ENCODE assay signal across 1 cellular context in the genomic region with DNA sequence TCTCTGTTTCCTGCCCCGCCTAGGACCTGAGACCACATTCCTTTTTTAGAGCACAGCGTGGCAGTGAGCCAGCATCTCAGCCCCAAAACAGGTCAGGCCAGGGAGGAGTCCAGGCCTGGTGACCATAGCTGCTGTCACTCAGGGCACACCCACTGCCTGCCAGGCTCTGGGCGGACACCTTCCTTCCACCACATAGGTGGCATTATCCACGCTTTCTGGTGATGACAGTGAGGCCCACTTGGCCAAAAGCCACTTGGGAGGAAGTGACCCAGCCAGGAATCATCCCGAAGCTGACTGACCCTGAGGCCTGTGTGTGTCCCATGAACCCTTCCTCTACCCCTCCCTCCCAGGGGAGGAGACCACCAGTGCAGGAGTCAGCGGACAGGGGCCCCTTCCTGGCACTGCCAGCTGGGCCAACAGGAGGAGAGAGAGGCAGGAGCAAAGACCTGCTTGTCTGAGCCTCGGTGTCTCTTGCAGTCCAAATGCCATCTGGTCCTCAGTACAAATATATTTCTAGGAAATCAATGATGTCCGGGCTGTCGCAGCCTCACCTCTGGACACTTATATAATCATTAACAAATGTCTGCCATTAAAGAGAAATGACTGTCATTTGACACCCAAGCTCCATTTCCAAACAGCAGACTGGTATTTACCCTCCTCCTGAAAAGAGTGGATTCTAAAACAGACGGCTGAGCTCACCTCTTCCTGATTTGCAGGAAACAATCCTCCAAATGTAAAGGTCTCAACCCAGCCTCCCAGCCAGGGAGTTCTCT.
TF ChIP-seq lines count a peak whose summit lies in the region.

No MANE protein-coding gene starts in this region.

TF ChIP-seq in IMR-90, 13 proteins besides CTCF, POLR2A, EP300 and RAD21 (continued from another document):
- no peak for TF ChIP-seq CHD1 (IDR thresholded peaks at IDR 0.05; ENCODE audit: low read depth, low read length)
- TF ChIP-seq MAZ (IDR thresholded peaks at IDR 0.05; ENCODE audit: borderline replicate concordance, low read depth, low read length) = no peak
